In the genomic region with DNA sequence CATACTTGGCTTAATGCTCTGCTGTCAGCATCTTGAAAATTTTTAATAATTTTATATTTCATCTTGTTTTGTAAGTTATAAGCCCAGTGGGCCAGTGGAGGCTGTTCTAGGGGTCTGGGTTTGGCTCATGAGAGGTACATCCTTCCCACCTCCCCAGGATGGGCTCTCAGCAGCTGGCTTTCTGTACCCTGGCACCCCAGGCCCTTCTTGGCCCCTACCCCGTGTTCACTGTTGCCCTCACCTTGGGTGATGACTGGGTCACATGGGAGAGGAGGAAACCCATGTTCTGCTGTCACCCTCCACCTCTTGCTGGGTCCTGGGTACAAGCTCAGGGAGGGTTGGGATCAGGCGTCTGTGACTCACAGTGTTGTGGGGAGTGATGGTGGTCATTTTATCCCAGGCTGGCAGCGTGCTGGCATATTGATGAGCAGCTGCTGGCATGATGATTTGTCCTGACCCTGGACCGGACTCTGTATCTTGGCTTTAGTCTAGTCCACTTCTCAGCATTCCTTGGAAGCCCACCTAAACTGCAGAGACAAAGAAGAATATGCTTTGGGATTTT, we compare ENCODE assay signal across 15 cellular contexts. TPM values are rescaled to one million over a fixed set of nuclear protein-coding genes. Genes with fewer than 3 reads are reported as not detected.
"Had no signal": no experiment of that assay in that cellular context is flagged by ENCODE, and none has a peak within 500 bp of the region (broad histone marks: within the 10 kb centered on the region; RNA-seq: fewer than 3 reads in every experiment).

No MANE protein-coding gene starts in this region.

- H3K27me3 ChIP-seq: hepatocyte, neutrophil had no signal

- H3K9me3 ChIP-seq: neutrophil, thoracic aorta had no signal

- H3K4me2 ChIP-seq: hepatocyte, smooth muscle cell had no signal

- H3K4me3 ChIP-seq: coronary artery, hepatocyte, lung, smooth muscle cell, thoracic aorta had no signal

- DNase-seq: activated B cell treated with CpG ODN at 0.5 μM for 24 hours; activated CD4-positive, alpha-beta T cell treated with anti-CD3 and anti-CD28 coated beads, Interleukin-2, amount 10 ng/mL, durations not matched to agents 24 days and 14 days; activated naive CD4-positive, alpha-beta T cell treated with Interleukin-2 at 50 U/mL for 16 hours; amniotic stem cell; central memory CD4-positive, alpha-beta T cell; islet precursor cell; naive B cell had no signal

- H2AFZ ChIP-seq: hepatocyte had no signal

- H3K27ac ChIP-seq: coronary artery, neutrophil, thoracic aorta had no signal

- ATAC-seq: esophagus mucosa had no signal

- H3K36me3 ChIP-seq: neutrophil, thoracic aorta had no signal

RNA-seq across cellular contexts. Expression of a gene that starts 34.6 kb away (rescaled TPM):
- total RNA-seq: glomerular endothelial cell had no signal
